8 cellular contexts compared by ENCODE assay signal in the genomic region with DNA sequence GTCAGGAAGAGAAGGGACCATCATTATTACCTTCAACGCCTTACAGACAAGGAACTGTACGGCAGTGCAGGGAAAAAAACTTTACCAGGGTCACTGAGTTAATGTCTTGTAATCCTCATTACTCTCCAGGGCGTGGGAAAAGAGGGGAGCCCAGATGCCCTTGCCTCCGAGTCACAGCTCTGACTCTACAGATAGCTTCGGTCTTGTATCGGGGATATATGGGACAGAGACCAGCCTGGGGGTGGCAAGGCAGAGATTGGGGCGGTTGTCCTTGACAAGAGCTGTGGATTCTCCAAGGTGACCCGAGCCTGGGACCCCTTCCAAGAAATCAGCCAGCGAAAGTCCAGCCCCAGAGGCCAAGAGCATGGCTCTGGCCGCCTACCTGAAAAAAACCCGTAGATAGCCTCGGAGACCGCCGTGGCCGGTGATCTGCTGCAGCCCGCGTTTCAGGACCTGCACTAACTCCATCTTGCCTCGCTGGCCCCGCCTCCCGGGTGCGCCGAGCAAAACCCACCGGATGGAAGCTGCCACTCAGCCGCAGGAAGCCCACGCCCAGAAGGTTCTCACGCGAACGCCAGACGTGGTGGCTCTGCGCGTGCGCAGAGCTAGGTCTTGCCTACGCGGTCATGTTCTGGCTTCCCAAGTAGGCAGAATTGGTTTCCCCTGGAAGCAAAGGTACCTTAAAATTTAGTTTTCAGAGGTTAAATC. TPM values are rescaled to one million over a fixed set of nuclear protein-coding genes. Genes with fewer than 3 reads are reported as not detected.
A peak's percentile ranks its signal among the peaks of the same experiment; 100 is the strongest.
DNase-seq lines count a peak whose midpoint lies in the region; ATAC-seq and TF ChIP-seq lines count a peak whose summit lies in the region.

NDUFA12 (minus strand) TSS at position 485 of the 708 bp plus-strand sequence; CDS start at position 468, 17 bp downstream.

- H3K27me3 ChIP-seq in kidney epithelial cell (ENCODE audit: control insufficient read depth, insufficient read depth, low read length): no peaks in the 10 kb centered on the region

- peak; percentile 100 for ATAC-seq in GM19043 (IDR thresholded peaks at IDR 0.05; ENCODE audit: low read depth, unreplicated experiment)
- ATAC-seq in HG03378 (IDR thresholded peaks at IDR 0.05; ENCODE audit: unreplicated experiment): peak; percentile 96

- peak; percentile 95 for DNase-seq in AG10803 (ENCODE audit: low read depth)
- DNase-seq in NCI-H460 (ENCODE audit: extremely low read depth, low read depth): peak; percentile 97
- DNase-seq in activated CD4-positive, alpha-beta T cell treated with anti-CD3 and anti-CD28 coated beads for 1 hour: peak; percentile 91
- DNase-seq in cerebellum (ENCODE audit: low spot score): peak; percentile 91
- DNase-seq in kidney epithelial cell (ENCODE audit: low read depth): peak; percentile 92
- peak; percentile 90 to 92 for DNase-seq in stimulated activated CD4-positive, alpha-beta T cell treated with anti-CD3 and anti-CD28 coated beads, Interleukin-15, amount 100 ng/mL, for 48 hours (ENCODE audit: low read depth in 2 of 2)

- peak within 1 kb of the TSS; percentile 96 for H3K4me3 ChIP-seq in AG10803 (ENCODE audit: low read length)
- H3K4me3 ChIP-seq in kidney epithelial cell (ENCODE audit: low read depth, low read length): peak within 1 kb of the TSS; percentile 80

- TF ChIP-seq CTCF in AG10803 (conservative IDR thresholded peaks at IDR 0.05; ENCODE audit: low read length) (no peak), kidney epithelial cell (IDR thresholded peaks at IDR 0.05; ENCODE audit: insufficient read depth, low read length, poor library complexity, severe bottlenecking) (no peak)

- no peaks in the 10 kb centered on the region for H3K36me3 ChIP-seq in kidney epithelial cell (ENCODE audit: control insufficient read depth, insufficient read depth, low read length)

RNA-seq across cellular contexts. Expression of gene NDUFA12, which starts in this region (rescaled TPM):
- 154 and 175 TPM in 2 replicates for total RNA-seq in NCI-H460 (2014; rRNA removed; shearing (Covaris generic))
- 111 and 121 TPM in 2 replicates for polyA plus RNA-seq in NCI-H460 (2014; cell fraction: nucleus; rRNA removed)
- 65.3 TPM for total RNA-seq in cerebellum
- 83.2 and 123 TPM in 2 replicates for total RNA-seq in kidney epithelial cell

Comparison
In these comparisons a context has a peak if more than half of its experiments do, and no peak if none do; other contexts are left out.
1. Peak in every context shown above with its lines: DNase-seq, ATAC-seq and H3K4me3 ChIP-seq.